Comparison of ENCODE assay signal across 14 cellular contexts in genomic region chr10:108696792-108697477, GRCh38.
A peak's percentile ranks its signal among the peaks of the same experiment; 100 is the strongest.
DNase-seq lines count a peak whose midpoint lies in the region; ATAC-seq and TF ChIP-seq lines count a peak whose summit lies in the region.
"Had no signal": no experiment of that assay in that cellular context is flagged by ENCODE, and none has a peak within 500 bp of the region (broad histone marks: within the 10 kb centered on the region; RNA-seq: fewer than 3 reads in every experiment).

No MANE protein-coding gene starts in this region.

- DNase-seq in stimulated activated effector memory CD8-positive, alpha-beta T cell treated with anti-CD3 and anti-CD28 coated beads, Interleukin-12 subunit alpha, Interleukin-12 subunit beta, amount 100 ng/mL, for 72 hours (ENCODE audit: low spot score in 2 of 2), result no peak
- DNase-seq in NCI-H1105 treated with DMSO at 0.1 percent for 48 hours (lab: John Stamatoyannopoulos, UW), result no peak
- DNase-seq in adrenal gland, result no peak
- DNase-seq in erythroblast (lab: John Stamatoyannopoulos, UW), result no peak
- DNase-seq: activated naive CD8-positive, alpha-beta T cell treated with anti-CD3 and anti-CD28 coated beads, Interleukin-2, amount 50 U/mL, for 24 hours; NCI-H1048 had no signal

- intact Hi-C loops in adrenal gland (cut with DNase I), result no loop called here

- H3K36me3 ChIP-seq in adrenal gland (replicated peaks in 1 of 2), result no peaks in the 10 kb centered on the region
- H3K36me3 ChIP-seq: BLaER1 treated with 17β-estradiol and CSF1 and Interleukin-3, amounts not matched to agents 10 nM and 100 nM; tibial nerve had no signal

- no peaks in the 10 kb centered on the region for H3K4me1 ChIP-seq in adrenal gland (replicated peaks in 1 of 2)
- H3K4me1 ChIP-seq: BLaER1 treated with 17β-estradiol and CSF1 and Interleukin-3, amounts not matched to agents 10 nM and 100 nM; tibial nerve had no signal

- no peak overlapping the region for H3K4me3 ChIP-seq in adrenal gland
- H3K4me3 ChIP-seq: BLaER1 treated with 17β-estradiol and CSF1 and Interleukin-3, amounts not matched to agents 10 nM and 100 nM; coronary artery; tibial nerve had no signal

- H3K27ac Mint-ChIP-seq in stimulated activated effector memory CD8-positive, alpha-beta T cell treated with anti-CD3 and anti-CD28 coated beads, Interleukin-12 subunit alpha, Interleukin-12 subunit beta, amount 100 ng/mL, for 72 hours, result no peak overlapping the region
- H3K27ac Mint-ChIP-seq: activated naive CD8-positive, alpha-beta T cell treated with anti-CD3 and anti-CD28 coated beads, Interleukin-2, amount 50 U/mL, for 24 hours; T-helper 1 cell treated with Interleukin-12 subunit alpha and Interleukin-12 subunit beta and Interleukin-4 antibody, amounts not matched to agents 30 μg/mL and 1 μg/mL, for 36 hours had no signal

- no peaks in the 10 kb centered on the region for H3K4me1 Mint-ChIP-seq in stimulated activated effector memory CD8-positive, alpha-beta T cell treated with anti-CD3 and anti-CD28 coated beads, Interleukin-12 subunit alpha, Interleukin-12 subunit beta, amount 100 ng/mL, for 72 hours
- H3K4me1 Mint-ChIP-seq: activated naive CD8-positive, alpha-beta T cell treated with anti-CD3 and anti-CD28 coated beads, Interleukin-2, amount 50 U/mL, for 24 hours had no signal

- no peak overlapping the region for H3K27ac ChIP-seq in adrenal gland
- H3K27ac ChIP-seq: BLaER1 treated with 17β-estradiol and CSF1 and Interleukin-3, amounts not matched to agents 10 nM and 100 nM; coronary artery; tibial nerve had no signal

- H3K27me3 ChIP-seq in adrenal gland, result no peaks in the 10 kb centered on the region
- H3K27me3 ChIP-seq: BLaER1 treated with 17β-estradiol and CSF1 and Interleukin-3, amounts not matched to agents 10 nM and 100 nM; tibial nerve had no signal

- no peak for TF ChIP-seq CTCF in adrenal gland (IDR thresholded peaks at IDR 0.05)

- no peak for TF ChIP-seq POLR2A in adrenal gland (IDR thresholded peaks at IDR 0.05)
- no peak for TF ChIP-seq POLR2A in erythroblast (IDR thresholded peaks at IDR 0.05; ENCODE audit: low read length)

- 79 to 84% (median 82%) methylated on average over 4 of the region's 4 CpGs for WGBS in adrenal gland, 4 donors

- ATAC-seq in GM18519 (IDR thresholded peaks at IDR 0.05; ENCODE audit: low FRiP score, unreplicated experiment) (peak; percentile 85), GM21367 (IDR thresholded peaks at IDR 0.05; ENCODE audit: unreplicated experiment) (peak; percentile 86), HG02938 (IDR thresholded peaks at IDR 0.05; ENCODE audit: unreplicated experiment) (peak; percentile 93), HG03521 (IDR thresholded peaks at IDR 0.05; ENCODE audit: unreplicated experiment) (peak; percentile 76)
- ATAC-seq in stimulated activated effector memory CD8-positive, alpha-beta T cell treated with anti-CD3 and anti-CD28 coated beads, Interleukin-12 subunit alpha, Interleukin-12 subunit beta, amount 100 ng/mL, for 72 hours, result no peak
- ATAC-seq: activated naive CD8-positive, alpha-beta T cell treated with anti-CD3 and anti-CD28 coated beads, Interleukin-2, amount 50 U/mL, for 24 hours had no signal

- H3K9me3 Mint-ChIP-seq in stimulated activated effector memory CD8-positive, alpha-beta T cell treated with anti-CD3 and anti-CD28 coated beads, Interleukin-12 subunit alpha, Interleukin-12 subunit beta, amount 100 ng/mL, for 72 hours, result peaks cover 18% of the 10 kb centered on the region
- H3K9me3 Mint-ChIP-seq: T-helper 1 cell treated with Interleukin-12 subunit alpha and Interleukin-12 subunit beta and Interleukin-4 antibody, amounts not matched to agents 30 μg/mL and 1 μg/mL, for 36 hours had no signal

- no peaks in the 10 kb centered on the region for H3K9me3 ChIP-seq in adrenal gland (replicated peaks in 1 of 3)
- H3K9me3 ChIP-seq: BLaER1 treated with 17β-estradiol and CSF1 and Interleukin-3, amounts not matched to agents 10 nM and 100 nM; tibial nerve had no signal

- H3K4me3 Mint-ChIP-seq in stimulated activated effector memory CD8-positive, alpha-beta T cell treated with anti-CD3 and anti-CD28 coated beads, Interleukin-12 subunit alpha, Interleukin-12 subunit beta, amount 100 ng/mL, for 72 hours, result no peak overlapping the region
- H3K4me3 Mint-ChIP-seq: activated naive CD8-positive, alpha-beta T cell treated with anti-CD3 and anti-CD28 coated beads, Interleukin-2, amount 50 U/mL, for 24 hours; T-helper 1 cell treated with Interleukin-12 subunit alpha and Interleukin-12 subunit beta and Interleukin-4 antibody, amounts not matched to agents 30 μg/mL and 1 μg/mL, for 36 hours had no signal

- H3K36me3 Mint-ChIP-seq in stimulated activated effector memory CD8-positive, alpha-beta T cell treated with anti-CD3 and anti-CD28 coated beads, Interleukin-12 subunit alpha, Interleukin-12 subunit beta, amount 100 ng/mL, for 72 hours, result no peaks in the 10 kb centered on the region
